12 cellular contexts compared by ENCODE assay signal in genomic region chr1:162689745-162690671, GRCh38. TPM values are rescaled to one million over a fixed set of nuclear protein-coding genes. Genes with fewer than 3 reads are reported as not detected.
DNase-seq lines count a peak whose midpoint lies in the region; ATAC-seq and TF ChIP-seq lines count a peak whose summit lies in the region.
"Had no signal": no experiment of that assay in that cellular context is flagged by ENCODE, and none has a peak within 500 bp of the region (broad histone marks: within the 10 kb centered on the region; RNA-seq: fewer than 3 reads in every experiment).

No MANE protein-coding gene starts in this region.

- no peak overlapping the region for H3K27ac Mint-ChIP-seq in activated T-cell treated with anti-CD3 and anti-CD28 coated beads, Interleukin-2, amount 50 U/mL, for 72 hours
- H3K27ac Mint-ChIP-seq: activated naive CD4-positive, alpha-beta T cell treated with anti-CD3 and anti-CD28 coated beads, Interleukin-2, amount 50 U/mL, for 24 hours; effector memory CD8-positive, alpha-beta T cell had no signal

- H3K4me3 ChIP-seq in colonic mucosa, result no peak overlapping the region
- no peak overlapping the region for H3K4me3 ChIP-seq in aorta (ENCODE audit: low read length in 2 of 2)

- H3K4me3 Mint-ChIP-seq in activated T-cell treated with anti-CD3 and anti-CD28 coated beads, Interleukin-2, amount 50 U/mL, for 72 hours, result no peak overlapping the region
- H3K4me3 Mint-ChIP-seq in activated T-cell treated with anti-CD3 and anti-CD28 coated beads, Interleukin-2, amount 50 U/mL, for 4 hours, result no peak overlapping the region
- H3K4me3 Mint-ChIP-seq: activated naive CD4-positive, alpha-beta T cell treated with anti-CD3 and anti-CD28 coated beads, Interleukin-2, amount 50 U/mL, for 24 hours; effector memory CD8-positive, alpha-beta T cell had no signal

- H3K27ac ChIP-seq in colonic mucosa, result peak overlapping the region; percentile 48
- peak overlapping the region; percentile 8 to 14 for H3K27ac ChIP-seq in aorta (ENCODE audit: low read depth in 1 of 2, low read length in 2 of 2)

- H3K36me3 Mint-ChIP-seq in activated T-cell treated with anti-CD3 and anti-CD28 coated beads, Interleukin-2, amount 50 U/mL, for 72 hours (ENCODE audit: insufficient read depth in 2 of 2), result no peaks in the 10 kb centered on the region
- H3K36me3 Mint-ChIP-seq in activated T-cell treated with anti-CD3 and anti-CD28 coated beads, Interleukin-2, amount 50 U/mL, for 4 hours (ENCODE audit: insufficient read depth), result no peaks in the 10 kb centered on the region
- H3K36me3 Mint-ChIP-seq: activated naive CD4-positive, alpha-beta T cell treated with anti-CD3 and anti-CD28 coated beads, Interleukin-2, amount 50 U/mL, for 24 hours had no signal

- H3K27me3 Mint-ChIP-seq in activated T-cell treated with anti-CD3 and anti-CD28 coated beads, Interleukin-2, amount 50 U/mL, for 72 hours (ENCODE audit: low read depth), result peaks cover 17% of the 10 kb centered on the region
- peaks cover 5% of the 10 kb centered on the region for H3K27me3 Mint-ChIP-seq in activated T-cell treated with anti-CD3 and anti-CD28 coated beads, Interleukin-2, amount 50 U/mL, for 4 hours (ENCODE audit: low read depth)
- H3K27me3 Mint-ChIP-seq: activated naive CD4-positive, alpha-beta T cell treated with anti-CD3 and anti-CD28 coated beads, Interleukin-2, amount 50 U/mL, for 24 hours had no signal

- no peak overlapping the region for H3K9ac ChIP-seq in colonic mucosa (ENCODE audit: low read depth in 2 of 2, low read length in 2 of 2)

- no peaks in the 10 kb centered on the region for H3K9me3 Mint-ChIP-seq in activated T-cell treated with anti-CD3 and anti-CD28 coated beads, Interleukin-2, amount 50 U/mL, for 72 hours
- no peaks in the 10 kb centered on the region for H3K9me3 Mint-ChIP-seq in activated T-cell treated with anti-CD3 and anti-CD28 coated beads, Interleukin-2, amount 50 U/mL, for 4 hours
- H3K9me3 Mint-ChIP-seq: activated naive CD4-positive, alpha-beta T cell treated with anti-CD3 and anti-CD28 coated beads, Interleukin-2, amount 50 U/mL, for 24 hours; effector memory CD8-positive, alpha-beta T cell had no signal

- DNase-seq in activated T-cell treated with anti-CD3 and anti-CD28 coated beads, Interleukin-2, amount 50 U/mL, for 72 hours, result no peak
- no peak for DNase-seq in activated T-cell treated with anti-CD3 and anti-CD28 coated beads, Interleukin-2, amount 50 U/mL, for 4 hours
- DNase-seq in colonic mucosa, result no peak
- peak; percentile 30 to 53 for DNase-seq in lung microvascular endothelial cell (ENCODE audit: low read depth in 2 of 2)
- DNase-seq in aorta, result no peak
- no peak for DNase-seq in NCI-H1694 treated with DMSO at 0.1 percent for 48 hours (lab: John Stamatoyannopoulos, UW)
- DNase-seq in NCI-H2227 treated with DMSO at 0.1 percent for 48 hours (lab: John Stamatoyannopoulos, UW), result no peak
- no peak for DNase-seq in NCI-H2107 (lab: John Stamatoyannopoulos, UW)
- DNase-seq: ACHN; activated CD4-positive, alpha-beta T cell treated with anti-CD3 and anti-CD28 coated beads for 48 hours; effector memory CD8-positive, alpha-beta T cell had no signal

- no peaks in the 10 kb centered on the region for H3K9me3 ChIP-seq in colonic mucosa
- no peaks in the 10 kb centered on the region for H3K9me3 ChIP-seq in aorta (ENCODE audit: control insufficient read depth, low read length)

- ATAC-seq in activated T-cell treated with anti-CD3 and anti-CD28 coated beads, Interleukin-2, amount 50 U/mL, for 72 hours (replicated peaks in 1 of 2), result peak; percentile 50 to 65
- no peak for ATAC-seq in activated T-cell treated with anti-CD3 and anti-CD28 coated beads, Interleukin-2, amount 50 U/mL, for 4 hours
- ATAC-seq in aorta (ENCODE audit: low FRiP score), result no peak
- ATAC-seq: effector memory CD8-positive, alpha-beta T cell had no signal

- intact Hi-C loops in colonic mucosa (cut with DNase I) (no loop called here), aorta (cut with DNase I) (no loop called here)

- H3K27me3 ChIP-seq in colonic mucosa, result no peaks in the 10 kb centered on the region
- no peaks in the 10 kb centered on the region for H3K27me3 ChIP-seq in aorta (ENCODE audit: control insufficient read depth in 1 of 2, insufficient read depth in 2 of 2, low read length in 1 of 2)

- H3K4me1 Mint-ChIP-seq in activated T-cell treated with anti-CD3 and anti-CD28 coated beads, Interleukin-2, amount 50 U/mL, for 72 hours (ENCODE audit: low read depth), result peaks cover 7% of the 10 kb centered on the region
- peaks cover 4% of the 10 kb centered on the region for H3K4me1 Mint-ChIP-seq in activated T-cell treated with anti-CD3 and anti-CD28 coated beads, Interleukin-2, amount 50 U/mL, for 4 hours (ENCODE audit: low read depth)
- H3K4me1 Mint-ChIP-seq: activated naive CD4-positive, alpha-beta T cell treated with anti-CD3 and anti-CD28 coated beads, Interleukin-2, amount 50 U/mL, for 24 hours had no signal

- TF ChIP-seq CTCF in colonic mucosa (IDR thresholded peaks at IDR 0.05), result no peak

- H3K36me3 ChIP-seq in colonic mucosa, result no peaks in the 10 kb centered on the region
- no peaks in the 10 kb centered on the region for H3K36me3 ChIP-seq in aorta (ENCODE audit: control insufficient read depth in 1 of 2, insufficient read depth in 2 of 2, low read length in 1 of 2)

- WGBS in aorta, 2 donors, result 57% methylated on average over 5 of the region's 5 CpGs

- no peaks in the 10 kb centered on the region for H3K4me1 ChIP-seq in colonic mucosa
- peaks cover 5 to 6% of the 10 kb centered on the region in 2 donors for H3K4me1 ChIP-seq in aorta (ENCODE audit: control insufficient read depth in 1 of 2, insufficient read depth in 2 of 2, low read length in 2 of 2)

RNA-seq across cellular contexts. Expression of gene DDR2, which starts 57.7 kb away (rescaled TPM):
- under 1 TPM; 0.17 to 0.25 TPM for total RNA-seq in activated T-cell treated with anti-CD3 and anti-CD28 coated beads, Interleukin-2, amount 50 U/mL, for 72 hours
- under 1 TPM; 0.29 to 0.84 (median 0.38) TPM for total RNA-seq in activated T-cell treated with anti-CD3 and anti-CD28 coated beads, Interleukin-2, amount 50 U/mL, for 4 hours
- total RNA-seq in colonic mucosa (10 to 100 TPM in 1 of 2 donors, 1 to 10 TPM in 1; 7.6 to 26.5 TPM), lung microvascular endothelial cell (3.4 and 9.2 TPM in 2 replicates), aorta (100 to 1,000 TPM; 124 to 146 TPM)
- 10 to 100 TPM; 24.8 to 28.5 TPM for polyA plus RNA-seq in aorta

Comparison
In these comparisons a context has a peak if more than half of its experiments do, and no peak if none do; other contexts are left out.
1. ATAC-seq: peak in activated T-cell treated with anti-CD3 and anti-CD28 coated beads, Interleukin-2, amount 50 U/mL, for 72 hours (2 of 2); none in activated T-cell treated with anti-CD3 and anti-CD28 coated beads, Interleukin-2, amount 50 U/mL, for 4 hours (0 of 2) and aorta (single experiment).
2. DNase-seq: peak in lung microvascular endothelial cell (2 of 2); none in activated T-cell treated with anti-CD3 and anti-CD28 coated beads, Interleukin-2, amount 50 U/mL, for 72 hours (0 of 2), activated T-cell treated with anti-CD3 and anti-CD28 coated beads, Interleukin-2, amount 50 U/mL, for 4 hours (single experiment), colonic mucosa (single experiment), aorta (0 of 2), NCI-H1694 treated with DMSO at 0.1 percent for 48 hours (single experiment), NCI-H2227 treated with DMSO at 0.1 percent for 48 hours (single experiment) and NCI-H2107 (single experiment).
3. RNA of gene DDR2, which starts 57.7 kb away (total RNA-seq): 124 to 146 TPM in aorta; 7.6 to 26.5 TPM in colonic mucosa, 3.4 to 9.2 TPM in lung microvascular endothelial cell, 0.29 to 0.84 TPM in activated T-cell treated with anti-CD3 and anti-CD28 coated beads, Interleukin-2, amount 50 U/mL, for 4 hours and 0.17 to 0.25 TPM in activated T-cell treated with anti-CD3 and anti-CD28 coated beads, Interleukin-2, amount 50 U/mL, for 72 hours; every median in the first group is over 4 times any median in the second.